Comparison of ENCODE assay signal across 1 cellular context in genomic region chr5:168898261-168898911, GRCh38.
TF ChIP-seq lines count a peak whose summit lies in the region.

No MANE protein-coding gene starts in this region.

TF ChIP-seq in HEK293, 187 proteins besides CTCF, POLR2A, EP300 and RAD21 (continued from another document and continues in another):
- TF ChIP-seq PRDM10 (tag by site-specific recombination; IDR thresholded peaks at IDR 0.05) (peak; percentile 71), ZNF518A (tag by site-specific recombination; conservative IDR thresholded peaks at IDR 0.05; ENCODE audit: low read depth) (0 out of 2 replicates have a peak, but pooled peaks have one; percentile 12), ZNF473 (tag by site-specific recombination; IDR thresholded peaks at IDR 0.05) (no peak), AEBP2 (tag by site-specific recombination; IDR thresholded peaks at IDR 0.05; ENCODE audit: borderline replicate concordance) (no peak), ZNF645 (tag by site-specific recombination; IDR thresholded peaks at IDR 0.05) (no peak), ZNF830 (tag by site-specific recombination; IDR thresholded peaks at IDR 0.05; ENCODE audit: low read depth) (no peak), ZNF48 (tag by site-specific recombination; IDR thresholded peaks at IDR 0.05) (no peak), EGR2 (tag by site-specific recombination; IDR thresholded peaks at IDR 0.05; ENCODE audit: low read depth) (0 out of 2 replicates have a peak, but pooled peaks have one; percentile 19), ZNF391 (tag by site-specific recombination; IDR thresholded peaks at IDR 0.05; ENCODE audit: borderline replicate concordance, low read depth) (0 out of 2 replicates have a peak, but pooled peaks have one; percentile 57), WT1 (tag by site-specific recombination; IDR thresholded peaks at IDR 0.05) (peak; percentile 97), KLF1 (tag by site-specific recombination; IDR thresholded peaks at IDR 0.05) (peak; percentile 87), ZNF692 (tag by site-specific recombination; IDR thresholded peaks at IDR 0.05) (peak; percentile 83), ZNF138 (tag by site-specific recombination; IDR thresholded peaks at IDR 0.05; ENCODE audit: borderline replicate concordance) (no peak), MZF1 (tag by site-specific recombination; IDR thresholded peaks at IDR 0.05; ENCODE audit: borderline replicate concordance) (peak; percentile 87), ZNF146 (tag by site-specific recombination; IDR thresholded peaks at IDR 0.05) (no peak), ZBTB44 (tag by site-specific recombination; IDR thresholded peaks at IDR 0.05) (peak; percentile 84), SCRT1 (tag by site-specific recombination; IDR thresholded peaks at IDR 0.05; ENCODE audit: borderline replicate concordance) (peak; percentile 53), ZNF791 (tag by site-specific recombination; IDR thresholded peaks at IDR 0.05) (no peak), ZNF114 (tag by site-specific recombination; IDR thresholded peaks at IDR 0.05) (no peak), ZNF280D (tag by site-specific recombination; IDR thresholded peaks at IDR 0.05) (no peak), ZNF354C (tag by site-specific recombination; IDR thresholded peaks at IDR 0.05; ENCODE audit: borderline replicate concordance, low read depth) (no peak), FEZF1 (tag by site-specific recombination; IDR thresholded peaks at IDR 0.05) (peak; percentile 96), BCL11A (tag by site-specific recombination; IDR thresholded peaks at IDR 0.05; ENCODE audit: low read depth) (peak; percentile 93), ZNF501 (tag by site-specific recombination; IDR thresholded peaks at IDR 0.05) (peak; percentile 82), ZBTB26 (tag by site-specific recombination; optimal IDR thresholded peaks at IDR 0.05) (no peak), INSM2 (tag by site-specific recombination; IDR thresholded peaks at IDR 0.05) (peak; percentile 84), PRDM4 (tag by site-specific recombination; IDR thresholded peaks at IDR 0.05) (peak; percentile 94), KLF7 (tag by site-specific recombination; IDR thresholded peaks at IDR 0.05; ENCODE audit: borderline replicate concordance) (peak; percentile 38; the same call in 1 of the 2 replicates)
